ENCODE assay signal across 1 cellular context in the genomic region with DNA sequence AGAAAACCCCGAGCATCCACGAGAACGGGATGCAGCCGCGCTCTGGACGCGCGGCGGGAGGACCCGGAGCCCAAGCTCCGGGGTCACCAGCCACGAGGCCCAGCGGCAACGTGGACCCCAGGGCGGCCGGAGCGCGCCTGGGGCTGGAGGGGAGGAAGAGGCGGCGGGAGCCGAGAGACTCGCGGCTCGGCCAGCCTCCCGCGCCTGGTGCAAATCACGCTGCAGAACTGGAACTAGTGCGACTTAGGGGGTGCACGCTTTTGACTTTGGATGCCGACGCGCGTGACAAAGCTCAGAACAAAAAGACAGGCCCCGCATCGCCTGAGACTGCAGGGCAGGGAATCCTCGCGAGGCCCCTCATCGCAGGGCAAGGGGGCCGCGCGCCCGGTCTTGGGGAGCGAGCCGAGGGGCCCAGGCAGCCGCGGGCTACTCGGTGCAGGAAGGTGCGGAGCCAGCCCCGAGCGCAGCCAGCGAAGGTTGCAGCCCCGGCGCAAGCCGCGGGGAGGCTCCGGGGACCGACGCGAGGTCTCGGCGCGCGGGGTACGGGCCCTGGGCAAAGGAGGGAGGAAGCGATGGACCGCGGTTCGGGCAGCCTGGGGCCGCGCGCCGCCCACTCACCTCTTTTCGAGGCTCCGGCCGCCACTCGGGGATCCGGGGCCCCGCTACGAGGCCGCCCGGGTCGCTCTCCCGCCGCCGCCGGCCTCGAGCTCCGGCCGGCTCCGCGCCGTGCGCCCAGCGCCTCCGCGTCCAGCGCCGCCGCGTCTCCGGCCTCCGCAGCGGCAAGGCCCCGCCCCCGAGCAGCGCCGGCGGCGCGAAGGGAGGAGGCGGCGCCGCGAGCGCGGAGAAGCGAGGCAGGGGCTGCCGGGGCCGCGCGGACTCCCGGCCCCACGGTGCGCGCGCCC.
TF ChIP-seq lines count a peak whose summit lies in the region.

A gene with protein sequence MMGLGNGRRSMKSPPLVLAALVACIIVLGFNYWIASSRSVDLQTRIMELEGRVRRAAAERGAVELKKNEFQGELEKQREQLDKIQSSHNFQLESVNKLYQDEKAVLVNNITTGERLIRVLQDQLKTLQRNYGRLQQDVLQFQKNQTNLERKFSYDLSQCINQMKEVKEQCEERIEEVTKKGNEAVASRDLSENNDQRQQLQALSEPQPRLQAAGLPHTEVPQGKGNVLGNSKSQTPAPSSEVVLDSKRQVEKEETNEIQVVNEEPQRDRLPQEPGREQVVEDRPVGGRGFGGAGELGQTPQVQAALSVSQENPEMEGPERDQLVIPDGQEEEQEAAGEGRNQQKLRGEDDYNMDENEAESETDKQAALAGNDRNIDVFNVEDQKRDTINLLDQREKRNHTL (minus strand): TSS at position 766 of the 902 bp plus-strand sequence. CDS start 20,238 bp downstream, outside the sequence.

TF ChIP-seq in liver, 16 proteins besides CTCF, POLR2A, EP300 and RAD21 (continued from another document):
- TF ChIP-seq, protein P1, sequence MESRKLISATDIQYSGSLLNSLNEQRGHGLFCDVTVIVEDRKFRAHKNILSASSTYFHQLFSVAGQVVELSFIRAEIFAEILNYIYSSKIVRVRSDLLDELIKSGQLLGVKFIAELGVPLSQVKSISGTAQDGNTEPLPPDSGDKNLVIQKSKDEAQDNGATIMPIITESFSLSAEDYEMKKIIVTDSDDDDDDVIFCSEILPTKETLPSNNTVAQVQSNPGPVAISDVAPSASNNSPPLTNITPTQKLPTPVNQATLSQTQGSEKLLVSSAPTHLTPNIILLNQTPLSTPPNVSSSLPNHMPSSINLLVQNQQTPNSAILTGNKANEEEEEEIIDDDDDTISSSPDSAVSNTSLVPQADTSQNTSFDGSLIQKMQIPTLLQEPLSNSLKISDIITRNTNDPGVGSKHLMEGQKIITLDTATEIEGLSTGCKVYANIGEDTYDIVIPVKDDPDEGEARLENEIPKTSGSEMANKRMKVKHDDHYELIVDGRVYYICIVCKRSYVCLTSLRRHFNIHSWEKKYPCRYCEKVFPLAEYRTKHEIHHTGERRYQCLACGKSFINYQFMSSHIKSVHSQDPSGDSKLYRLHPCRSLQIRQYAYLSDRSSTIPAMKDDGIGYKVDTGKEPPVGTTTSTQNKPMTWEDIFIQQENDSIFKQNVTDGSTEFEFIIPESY (IDR thresholded peaks at IDR 0.05), result no peak
- TF ChIP-seq FOXA1 (IDR thresholded peaks at IDR 0.05), result no peak
TF ChIP-seq in liver: peak in this region for 0.
